Comparison of ENCODE assay signal across 20 cellular contexts in genomic region chr2:235693279-235693678, GRCh38.
"Had no signal": no experiment of that assay in that cellular context is flagged by ENCODE, and none has a peak within 500 bp of the region (broad histone marks: within the 10 kb centered on the region; RNA-seq: fewer than 3 reads in every experiment).

No MANE protein-coding gene starts in this region.

- H3K4me3 ChIP-seq: coronary artery, esophagus squamous epithelium, lung, mucosa of descending colon, pancreas, smooth muscle cell, suprapubic skin, transverse colon had no signal

- H3K9me3 ChIP-seq: mucosa of descending colon, pancreas, suprapubic skin, transverse colon had no signal

- H3K36me3 ChIP-seq: esophagus squamous epithelium, pancreas, suprapubic skin, transverse colon had no signal

- H3K27ac ChIP-seq: coronary artery, esophagus squamous epithelium, pancreas, suprapubic skin, transverse colon had no signal

- H3K36me3 Mint-ChIP-seq: memory B cell; mesothelial cell of epicardium; naive B cell; stimulated activated memory B cell treated with anti-CD40 and anti-IgM and Interleukin-4, amounts not matched to agents 10 μg/mL and 1 μg/mL and 100 μg/mL, for 72 hours had no signal

- H3K4me2 ChIP-seq: smooth muscle cell had no signal

- DNase-seq: dermis blood vessel endothelial cell; effector memory CD4-positive, alpha-beta T cell; esophagus squamous epithelium; foreskin melanocyte; mucosa of descending colon; naive B cell; nephron progenitor cell; occipital lobe; retina; stimulated activated CD4-positive, alpha-beta T cell treated with anti-CD3 and anti-CD28 coated beads, Interleukin-4, amount 100 ng/mL, for 4 hours; transverse colon had no signal

- H3K27ac Mint-ChIP-seq: memory B cell; mesothelial cell of epicardium; naive B cell; nephron progenitor cell; stimulated activated memory B cell treated with anti-CD40 and anti-IgM and Interleukin-4, amounts not matched to agents 10 μg/mL and 1 μg/mL and 100 μg/mL, for 72 hours; stimulated activated naive CD8-positive, alpha-beta T cell treated with anti-CD3 and anti-CD28 coated beads, Interleukin-15, Interleukin-2, amounts not matched to agents 100 ng/mL and 50 ng/mL, for 24 hours had no signal

- H3K27me3 ChIP-seq: esophagus squamous epithelium, pancreas, suprapubic skin, transverse colon had no signal

- H3K9me3 Mint-ChIP-seq: memory B cell; naive B cell; stimulated activated memory B cell treated with anti-CD40 and anti-IgM and Interleukin-4, amounts not matched to agents 10 μg/mL and 1 μg/mL and 100 μg/mL, for 72 hours; stimulated activated naive CD8-positive, alpha-beta T cell treated with anti-CD3 and anti-CD28 coated beads, Interleukin-15, Interleukin-2, amounts not matched to agents 100 ng/mL and 50 ng/mL, for 24 hours had no signal

- H3K27me3 Mint-ChIP-seq: stimulated activated naive CD8-positive, alpha-beta T cell treated with anti-CD3 and anti-CD28 coated beads, Interleukin-15, Interleukin-2, amounts not matched to agents 100 ng/mL and 50 ng/mL, for 24 hours had no signal

- H3K4me1 ChIP-seq: pancreas had no signal

- H3K4me3 Mint-ChIP-seq: memory B cell; mesothelial cell of epicardium; naive B cell; nephron progenitor cell; stimulated activated memory B cell treated with anti-CD40 and anti-IgM and Interleukin-4, amounts not matched to agents 10 μg/mL and 1 μg/mL and 100 μg/mL, for 72 hours; stimulated activated naive CD8-positive, alpha-beta T cell treated with anti-CD3 and anti-CD28 coated beads, Interleukin-15, Interleukin-2, amounts not matched to agents 100 ng/mL and 50 ng/mL, for 24 hours had no signal

- H3K4me1 Mint-ChIP-seq: memory B cell; naive B cell; stimulated activated memory B cell treated with anti-CD40 and anti-IgM and Interleukin-4, amounts not matched to agents 10 μg/mL and 1 μg/mL and 100 μg/mL, for 72 hours had no signal
